Comparison of ENCODE assay signal across 19 cellular contexts in the genomic region with DNA sequence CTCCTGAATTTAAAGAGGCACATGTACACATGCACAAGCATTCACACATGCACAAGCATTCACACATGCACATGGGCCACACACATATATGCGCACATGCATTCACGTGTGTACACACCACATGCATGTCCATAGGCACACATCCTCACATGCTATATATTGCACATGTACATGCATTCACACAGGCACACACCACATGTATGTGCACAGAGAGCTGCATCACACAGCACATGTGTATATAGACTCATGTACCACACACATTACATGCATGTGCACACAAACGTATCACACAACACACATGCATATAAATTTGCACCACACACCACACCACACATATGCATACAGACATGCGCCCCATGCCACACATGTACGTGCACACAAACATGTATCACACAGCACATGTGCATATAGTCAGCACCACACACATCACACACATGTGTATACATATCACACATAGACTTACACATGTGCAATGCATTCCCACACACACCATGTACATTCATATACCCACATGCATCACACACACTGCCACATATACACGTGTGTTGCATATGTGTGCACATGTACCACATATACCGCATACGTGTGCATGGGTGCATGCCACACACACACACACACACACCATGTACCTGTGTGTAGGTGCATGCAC. TPM values are rescaled to one million over a fixed set of nuclear protein-coding genes. Genes with fewer than 3 reads are reported as not detected.
DNase-seq lines count a peak whose midpoint lies in the region; ATAC-seq, FAIRE-seq and TF ChIP-seq lines count a peak whose summit lies in the region.
"Had no signal": no experiment of that assay in that cellular context is flagged by ENCODE, and none has a peak within 500 bp of the region (broad histone marks: within the 10 kb centered on the region; RNA-seq: fewer than 3 reads in every experiment).

No MANE protein-coding gene starts in this region.

- 85 to 91% (median 87%) methylated on average over 7 to 8 of the region's 8 CpGs for WGBS in heart left ventricle, 4 donors
- 94 to 100% methylated on average over 6 to 8 of the region's 8 CpGs for WGBS in endodermal cell (ENCODE audit: insufficient coverage in 1 of 2, insufficient read length in 1 of 2), 2 experiments

- H3K9me3 ChIP-seq in heart left ventricle, result no peaks in the 10 kb centered on the region
- no peaks in the 10 kb centered on the region for H3K9me3 ChIP-seq in endodermal cell (ENCODE audit: control insufficient read depth, low read length)
- no peaks in the 10 kb centered on the region for H3K9me3 ChIP-seq in naive thymus-derived CD4-positive, alpha-beta T cell (ENCODE audit: control insufficient read depth in 2 of 3, low read length in 3 of 3)
- H3K9me3 ChIP-seq: BE2C had no signal

- no peak overlapping the region for H3K9ac ChIP-seq in endodermal cell (ENCODE audit: extremely low read depth, low read length, poor library complexity, severe bottlenecking)

- no peaks in the 10 kb centered on the region for H3K9me3 Mint-ChIP-seq in endodermal cell
- H3K9me3 Mint-ChIP-seq in naive thymus-derived CD4-positive, alpha-beta T cell, result peaks cover 0 to 4% (median 0%) of the 10 kb centered on the region in 11 donors

- peaks cover 15% of the 10 kb centered on the region for H3K4me1 Mint-ChIP-seq in endodermal cell
- H3K4me1 Mint-ChIP-seq in naive thymus-derived CD4-positive, alpha-beta T cell, result peaks cover 0 to 8% (median 0%) of the 10 kb centered on the region in 7 donors

- FAIRE-seq in urothelium cell line (lab: Jason Lieb, UNC), result peak; percentile 65
- no peak for FAIRE-seq in GM12892 (lab: Jason Lieb, UNC)
- FAIRE-seq: D721Med, GM19239 had no signal

- peak overlapping the region in 8 of 12 donors; percentile 20 to 71 (median 50) for H3K27ac ChIP-seq in heart left ventricle
- H3K27ac ChIP-seq in endodermal cell (ENCODE audit: low read depth, low read length), result no peak overlapping the region
- no peak overlapping the region for H3K27ac ChIP-seq in naive thymus-derived CD4-positive, alpha-beta T cell (ENCODE audit: low read depth, low read length)

- DNase-seq in heart left ventricle, result peak in 2 of 5 donors; percentile 5 to 10
- no peak for DNase-seq in cardiac septum (ENCODE audit: low spot score)
- DNase-seq in endodermal cell, result no peak
- no peak for DNase-seq in naive thymus-derived CD4-positive, alpha-beta T cell
- DNase-seq in urothelium cell line (ENCODE audit: low spot score), result no peak
- no peak for DNase-seq in GM12892 (ENCODE audit: insufficient read length)
- no peak for DNase-seq in omental fat pad (ENCODE audit: low spot score)
- DNase-seq: activated CD4-positive, alpha-beta T cell treated with anti-CD3 and anti-CD28 coated beads for 48 hours; activated effector memory CD4-positive, alpha-beta T cell treated with Interleukin-2 at 50 U/mL for 16 hours; cerebellar nuclear complex; effector CD8-positive, alpha-beta T cell; kidney glomerular epithelial cell; NCI-H2107; nephron progenitor cell; stimulated activated CD4-positive, alpha-beta T cell treated with anti-CD3 and anti-CD28 coated beads, Interleukin-15, amount 100 ng/mL, for 24 hours had no signal

- peak overlapping the region; percentile 32 for H3K27ac Mint-ChIP-seq in endodermal cell
- H3K27ac Mint-ChIP-seq in naive thymus-derived CD4-positive, alpha-beta T cell, result no peak overlapping the region

- H3K4me3 ChIP-seq in heart left ventricle (no peak overlapping the region), endodermal cell (ENCODE audit: low read length) (no peak overlapping the region)
- no peak overlapping the region for H3K4me3 ChIP-seq in naive thymus-derived CD4-positive, alpha-beta T cell (ENCODE audit: low read length)

- peaks cover 6 to 61% (median 36%) of the 10 kb centered on the region in 12 donors for H3K4me1 ChIP-seq in heart left ventricle
- H3K4me1 ChIP-seq in endodermal cell (ENCODE audit: control insufficient read depth, insufficient read depth, low read length), result peaks cover 19% of the 10 kb centered on the region
- no peaks in the 10 kb centered on the region for H3K4me1 ChIP-seq in naive thymus-derived CD4-positive, alpha-beta T cell (ENCODE audit: control insufficient read depth in 2 of 2, insufficient read depth in 2 of 2, low read length in 2 of 2)

- TF ChIP-seq POLR2A in heart left ventricle (IDR thresholded peaks at IDR 0.05) (no peak), GM12892 (IDR thresholded peaks at IDR 0.05; ENCODE audit: low read depth, low read length) (no peak)

- TF ChIP-seq CTCF in heart left ventricle (IDR thresholded peaks at IDR 0.05), result no peak
- no peak for TF ChIP-seq CTCF in endodermal cell (conservative IDR thresholded peaks at IDR 0.05)
- no peak for TF ChIP-seq CTCF in omental fat pad (IDR thresholded peaks at IDR 0.05)

- no peaks in the 10 kb centered on the region for H3K36me3 ChIP-seq in heart left ventricle
- H3K36me3 ChIP-seq in endodermal cell (ENCODE audit: control insufficient read depth, insufficient read depth, low read length), result no peaks in the 10 kb centered on the region
- H3K36me3 ChIP-seq in naive thymus-derived CD4-positive, alpha-beta T cell (ENCODE audit: control insufficient read depth in 2 of 3, insufficient read depth in 3 of 3, low read length in 3 of 3), result no peaks in the 10 kb centered on the region
- H3K36me3 ChIP-seq: BE2C had no signal

- ATAC-seq in heart left ventricle (no peak), GM21528 (IDR thresholded peaks at IDR 0.05; ENCODE audit: low FRiP score, unreplicated experiment) (no peak), omental fat pad (ENCODE audit: low FRiP score) (no peak)
- peak; percentile 24 for ATAC-seq in naive thymus-derived CD4-positive, alpha-beta T cell

- H3K27me3 ChIP-seq in heart left ventricle, result no peaks in the 10 kb centered on the region
- H3K27me3 ChIP-seq in endodermal cell (ENCODE audit: control insufficient read depth, insufficient read depth, low read length, poor library complexity, severe bottlenecking), result no peaks in the 10 kb centered on the region
- no peaks in the 10 kb centered on the region for H3K27me3 ChIP-seq in naive thymus-derived CD4-positive, alpha-beta T cell (ENCODE audit: control insufficient read depth in 2 of 2, insufficient read depth in 2 of 2, low read length in 2 of 2)

- CTCF ChIA-PET in naive thymus-derived CD4-positive, alpha-beta T cell (lab: Charles Lee), result no interaction called here

- H3K27me3 Mint-ChIP-seq in endodermal cell (ENCODE audit: insufficient read depth), result no peaks in the 10 kb centered on the region
- peaks cover 0 to 15% (median 0%) of the 10 kb centered on the region in 5 donors for H3K27me3 Mint-ChIP-seq in naive thymus-derived CD4-positive, alpha-beta T cell

- H3K36me3 Mint-ChIP-seq in endodermal cell (ENCODE audit: low read depth), result no peaks in the 10 kb centered on the region
- H3K36me3 Mint-ChIP-seq in naive thymus-derived CD4-positive, alpha-beta T cell, result no peaks in the 10 kb centered on the region

- POLR2A ChIA-PET in naive thymus-derived CD4-positive, alpha-beta T cell (lab: Charles Lee), result interaction anchor here (1.2 kb wide), 1 partner anchor 28 kb away, joined by 3 read pairs; no protein-coding TSS in a partner anchor

- no peak overlapping the region for H3K4me3 Mint-ChIP-seq in endodermal cell
- no peak overlapping the region for H3K4me3 Mint-ChIP-seq in naive thymus-derived CD4-positive, alpha-beta T cell
- H3K4me3 Mint-ChIP-seq: nephron progenitor cell had no signal

- intact Hi-C loops in heart left ventricle (cut with DNase I), result loop anchor here in 2 of 10 donors (5.0 to 10.0 kb wide), 2 partner anchors 43 to 46 kb away; no protein-coding TSS in a partner anchor
- intact Hi-C loops in cardiac septum (cut with DNase I), result no loop called here
- intact Hi-C loops in naive thymus-derived CD4-positive, alpha-beta T cell (cut with micrococcal nuclease), result no loop called here

RNA-seq across cellular contexts. Expression of gene COL18A1, which starts 54.6 kb away (rescaled TPM):
- total RNA-seq in heart left ventricle (100 to 1,000 TPM in 2 of 9 donors, 10 to 100 TPM in 7; 31.7 to 109 (median 59.0) TPM), cardiac septum (77.0 TPM), endodermal cell (100 to 1,000 TPM; 332 to 398 TPM), omental fat pad (100 to 1,000 TPM in 2 of 4 donors, 10 to 100 TPM in 2; 64.7 to 110 (median 98.9) TPM)
- polyA plus RNA-seq in heart left ventricle, result 10 to 100 TPM; 38.9 to 65.6 TPM
- polyA plus RNA-seq in endodermal cell (2013, experiment 1 of 2), result 216 TPM
- polyA plus RNA-seq in endodermal cell (2013, experiment 2 of 2), result 213 TPM
- 10 to 100 TPM in 4 of 5 experiments, 1 to 10 TPM in 1; 9.0 to 89.8 (median 15.4) TPM for total RNA-seq in naive thymus-derived CD4-positive, alpha-beta T cell
- 10 to 100 TPM in 1 of 2 donors, 1 to 10 TPM in 1; 7.0 to 15.5 TPM for polyA plus RNA-seq in naive thymus-derived CD4-positive, alpha-beta T cell
- 0.68 TPM for polyA plus RNA-seq in GM12892 (2012; ENCODE audit: missing spikeins)

Comparison
In these comparisons a context has a peak if more than half of its experiments do, and no peak if none do; other contexts are left out.
1. H3K27ac ChIP-seq: peak in heart left ventricle (8 of 12); none in endodermal cell (single experiment) and naive thymus-derived CD4-positive, alpha-beta T cell (single experiment).